ENCODE assay signal across 2 cellular contexts in genomic region chr17:56976941-56977570, GRCh38.
A peak's percentile ranks its signal among the peaks of the same experiment; 100 is the strongest.
TF ChIP-seq lines count a peak whose summit lies in the region.

No MANE protein-coding gene starts in this region.

TF ChIP-seq in K562, 482 proteins besides CTCF, POLR2A, EP300 and RAD21:
- TF ChIP-seq ZBTB7A (IDR thresholded peaks at IDR 0.05; ENCODE audit: borderline replicate concordance, control insufficient read depth, low read depth, low read length) (peak; percentile 35; the same call in 1 of the 2 replicates), NFE2 (IDR thresholded peaks at IDR 0.05; ENCODE audit: low read depth) (peak; percentile 47), KDM1A (IDR thresholded peaks at IDR 0.05) (no peak), ZNF316 (IDR thresholded peaks at IDR 0.05) (0 out of 2 replicates have a peak, but pooled peaks have one; percentile 8), BCL6 (CRISPR knock-in tag; IDR thresholded peaks at IDR 0.05) (no peak), ZNF175 (CRISPR knock-in tag; IDR thresholded peaks at IDR 0.05; ENCODE audit: low read depth) (no peak), E4F1 (CRISPR knock-in tag; IDR thresholded peaks at IDR 0.05; ENCODE audit: borderline replicate concordance) (no peak), MAFG (tag; conservative IDR thresholded peaks at IDR 0.05) (0 out of 2 replicates have a peak, but pooled peaks have one; percentile 17), EP400 (IDR thresholded peaks at IDR 0.05) (no peak), BACH1 (tag; IDR thresholded peaks at IDR 0.05) (0 out of 2 replicates have a peak, but pooled peaks have one; percentile 6), BRF2 (IDR thresholded peaks at IDR 0.05; ENCODE audit: borderline replicate concordance, insufficient read depth, insufficient read length) (no peak), NCOR1 (IDR thresholded peaks at IDR 0.05) (0 out of 2 replicates have a peak, but pooled peaks have one; percentile 15), ESRRA (IDR thresholded peaks at IDR 0.05; ENCODE audit: borderline replicate concordance, low read depth) (0 out of 2 replicates have a peak, but pooled peaks have one; percentile 46), BRD9 (IDR thresholded peaks at IDR 0.05; ENCODE audit: low read depth, partially characterized antibody) (peak; percentile 40)

TF ChIP-seq in HepG2, 621 proteins besides CTCF, POLR2A, EP300 and RAD21 (continues in another document):
- TF ChIP-seq ZFP36L2 (CRISPR knock-in tag; IDR thresholded peaks at IDR 0.05) (no peak), ZFP91 (CRISPR knock-in tag; IDR thresholded peaks at IDR 0.05; ENCODE audit: borderline replicate concordance) (no peak), EHMT2 (IDR thresholded peaks at IDR 0.05; ENCODE audit: borderline replicate concordance, low read depth, low read length) (no peak), KDM5A (IDR thresholded peaks at IDR 0.05; ENCODE audit: borderline replicate concordance, low read length) (no peak), ZNF776 (CRISPR knock-in tag; IDR thresholded peaks at IDR 0.05) (no peak), MBD4 (IDR thresholded peaks at IDR 0.05; ENCODE audit: borderline replicate concordance, low read length) (no peak), ETV6 (CRISPR knock-in tag; conservative IDR thresholded peaks at IDR 0.05) (no peak), ZBTB43 (CRISPR knock-in tag; conservative IDR thresholded peaks at IDR 0.05) (no peak), ZFP36L1 (CRISPR knock-in tag; IDR thresholded peaks at IDR 0.05) (no peak), SNRNP70 (IDR thresholded peaks at IDR 0.05; ENCODE audit: low read depth, low read length) (no peak), ZNF101 (CRISPR knock-in tag; IDR thresholded peaks at IDR 0.05; ENCODE audit: borderline replicate concordance, low read depth) (no peak), CENPX (CRISPR knock-in tag; IDR thresholded peaks at IDR 0.05) (no peak), CBX1 (IDR thresholded peaks at IDR 0.05; ENCODE audit: low read depth) (no peak), ZBTB14 (CRISPR knock-in tag; IDR thresholded peaks at IDR 0.05) (no peak), ZNF800 (CRISPR knock-in tag; IDR thresholded peaks at IDR 0.05) (no peak), ZNF816 (CRISPR knock-in tag; IDR thresholded peaks at IDR 0.05; ENCODE audit: borderline replicate concordance) (no peak), SYNCRIP (IDR thresholded peaks at IDR 0.05; ENCODE audit: insufficient read depth, low read depth, low read length) (no peak), DMAP1 (CRISPR knock-in tag; IDR thresholded peaks at IDR 0.05) (no peak), ZBTB4 (CRISPR knock-in tag; IDR thresholded peaks at IDR 0.05; ENCODE audit: borderline replicate concordance) (no peak), PRDM4 (CRISPR knock-in tag; IDR thresholded peaks at IDR 0.05; ENCODE audit: borderline replicate concordance) (no peak), FOXC1 (CRISPR knock-in tag; IDR thresholded peaks at IDR 0.05; ENCODE audit: borderline replicate concordance) (no peak), IRF9 (CRISPR knock-in tag; IDR thresholded peaks at IDR 0.05; ENCODE audit: borderline replicate concordance) (0 out of 2 replicates have a peak, but pooled peaks have one; percentile 12), ATF3 (CRISPR knock-in tag; IDR thresholded peaks at IDR 0.05) (no peak), MAFF (IDR thresholded peaks at IDR 0.05; ENCODE audit: low read depth, low read length) (no peak), ZNF383 (CRISPR knock-in tag; IDR thresholded peaks at IDR 0.05; ENCODE audit: borderline replicate concordance) (no peak), RBM22 (optimal IDR thresholded peaks at IDR 0.05; ENCODE audit: low read length) (no peak), ZMAT5 (CRISPR knock-in tag; IDR thresholded peaks at IDR 0.05; ENCODE audit: borderline replicate concordance, low read depth) (no peak), NFE2 (CRISPR knock-in tag; IDR thresholded peaks at IDR 0.05) (no peak), TBX2 (CRISPR knock-in tag; IDR thresholded peaks at IDR 0.05; ENCODE audit: borderline replicate concordance) (peak; percentile 36; the same call in 1 of the 2 replicates), MTF1 (CRISPR knock-in tag; IDR thresholded peaks at IDR 0.05) (no peak), ZNF605 (CRISPR knock-in tag; IDR thresholded peaks at IDR 0.05) (no peak), ZNF567 (CRISPR knock-in tag; IDR thresholded peaks at IDR 0.05; ENCODE audit: borderline replicate concordance) (no peak), ZBTB37 (CRISPR knock-in tag; IDR thresholded peaks at IDR 0.05) (no peak), ZHX1 (CRISPR knock-in tag; IDR thresholded peaks at IDR 0.05; ENCODE audit: low read depth) (0 out of 2 replicates have a peak, but pooled peaks have one; percentile 23), SOX6 (IDR thresholded peaks at IDR 0.05) (no peak), SOX6 (CRISPR knock-in tag; IDR thresholded peaks at IDR 0.05) (peak; percentile 85), POLR2AphosphoS5 (IDR thresholded peaks at IDR 0.05; ENCODE audit: low read depth, low read length) (no peak), ZNF777 (CRISPR knock-in tag; IDR thresholded peaks at IDR 0.05) (no peak)
